1 cellular context compared by ENCODE assay signal in the genomic region with DNA sequence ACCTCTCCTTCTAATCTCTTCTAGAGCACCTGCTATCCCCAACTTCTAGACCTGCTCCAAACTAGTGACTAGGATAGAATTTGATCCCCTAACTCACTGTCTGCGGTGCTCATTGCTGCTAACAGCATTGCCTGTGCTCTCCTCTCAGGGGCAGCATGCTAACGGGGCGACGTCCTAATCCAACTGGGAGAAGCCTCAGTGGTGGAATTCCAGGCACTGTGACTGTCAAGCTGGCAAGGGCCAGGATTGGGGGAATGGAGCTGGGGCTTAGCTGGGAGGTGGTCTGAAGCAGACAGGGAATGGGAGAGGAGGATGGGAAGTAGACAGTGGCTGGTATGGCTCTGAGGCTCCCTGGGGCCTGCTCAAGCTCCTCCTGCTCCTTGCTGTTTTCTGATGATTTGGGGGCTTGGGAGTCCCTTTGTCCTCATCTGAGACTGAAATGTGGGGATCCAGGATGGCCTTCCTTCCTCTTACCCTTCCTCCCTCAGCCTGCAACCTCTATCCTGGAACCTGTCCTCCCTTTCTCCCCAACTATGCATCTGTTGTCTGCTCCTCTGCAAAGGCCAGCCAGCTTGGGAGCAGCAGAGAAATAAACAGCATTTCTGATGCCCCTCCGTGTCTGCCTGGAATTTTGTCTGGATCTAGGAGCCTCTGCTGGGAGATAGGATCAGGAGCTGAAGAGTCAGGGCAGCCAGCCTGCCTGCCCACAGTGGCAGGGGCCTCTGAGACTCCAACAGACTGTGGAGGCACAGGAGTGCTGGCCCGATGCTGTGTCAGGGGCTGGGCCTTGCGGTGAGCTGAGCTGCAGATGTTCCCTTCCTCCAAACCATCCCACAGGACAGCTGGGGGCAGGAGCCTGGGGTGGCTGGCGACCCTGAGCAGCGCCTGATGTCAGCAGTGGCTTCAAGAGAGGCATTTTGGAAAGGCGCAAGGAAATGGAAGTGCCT.
TF ChIP-seq lines count a peak whose summit lies in the region.

No MANE protein-coding gene starts in this region.

TF ChIP-seq in GM23338, 12 proteins besides CTCF, POLR2A, EP300 and RAD21:
- TF ChIP-seq, protein P1, sequence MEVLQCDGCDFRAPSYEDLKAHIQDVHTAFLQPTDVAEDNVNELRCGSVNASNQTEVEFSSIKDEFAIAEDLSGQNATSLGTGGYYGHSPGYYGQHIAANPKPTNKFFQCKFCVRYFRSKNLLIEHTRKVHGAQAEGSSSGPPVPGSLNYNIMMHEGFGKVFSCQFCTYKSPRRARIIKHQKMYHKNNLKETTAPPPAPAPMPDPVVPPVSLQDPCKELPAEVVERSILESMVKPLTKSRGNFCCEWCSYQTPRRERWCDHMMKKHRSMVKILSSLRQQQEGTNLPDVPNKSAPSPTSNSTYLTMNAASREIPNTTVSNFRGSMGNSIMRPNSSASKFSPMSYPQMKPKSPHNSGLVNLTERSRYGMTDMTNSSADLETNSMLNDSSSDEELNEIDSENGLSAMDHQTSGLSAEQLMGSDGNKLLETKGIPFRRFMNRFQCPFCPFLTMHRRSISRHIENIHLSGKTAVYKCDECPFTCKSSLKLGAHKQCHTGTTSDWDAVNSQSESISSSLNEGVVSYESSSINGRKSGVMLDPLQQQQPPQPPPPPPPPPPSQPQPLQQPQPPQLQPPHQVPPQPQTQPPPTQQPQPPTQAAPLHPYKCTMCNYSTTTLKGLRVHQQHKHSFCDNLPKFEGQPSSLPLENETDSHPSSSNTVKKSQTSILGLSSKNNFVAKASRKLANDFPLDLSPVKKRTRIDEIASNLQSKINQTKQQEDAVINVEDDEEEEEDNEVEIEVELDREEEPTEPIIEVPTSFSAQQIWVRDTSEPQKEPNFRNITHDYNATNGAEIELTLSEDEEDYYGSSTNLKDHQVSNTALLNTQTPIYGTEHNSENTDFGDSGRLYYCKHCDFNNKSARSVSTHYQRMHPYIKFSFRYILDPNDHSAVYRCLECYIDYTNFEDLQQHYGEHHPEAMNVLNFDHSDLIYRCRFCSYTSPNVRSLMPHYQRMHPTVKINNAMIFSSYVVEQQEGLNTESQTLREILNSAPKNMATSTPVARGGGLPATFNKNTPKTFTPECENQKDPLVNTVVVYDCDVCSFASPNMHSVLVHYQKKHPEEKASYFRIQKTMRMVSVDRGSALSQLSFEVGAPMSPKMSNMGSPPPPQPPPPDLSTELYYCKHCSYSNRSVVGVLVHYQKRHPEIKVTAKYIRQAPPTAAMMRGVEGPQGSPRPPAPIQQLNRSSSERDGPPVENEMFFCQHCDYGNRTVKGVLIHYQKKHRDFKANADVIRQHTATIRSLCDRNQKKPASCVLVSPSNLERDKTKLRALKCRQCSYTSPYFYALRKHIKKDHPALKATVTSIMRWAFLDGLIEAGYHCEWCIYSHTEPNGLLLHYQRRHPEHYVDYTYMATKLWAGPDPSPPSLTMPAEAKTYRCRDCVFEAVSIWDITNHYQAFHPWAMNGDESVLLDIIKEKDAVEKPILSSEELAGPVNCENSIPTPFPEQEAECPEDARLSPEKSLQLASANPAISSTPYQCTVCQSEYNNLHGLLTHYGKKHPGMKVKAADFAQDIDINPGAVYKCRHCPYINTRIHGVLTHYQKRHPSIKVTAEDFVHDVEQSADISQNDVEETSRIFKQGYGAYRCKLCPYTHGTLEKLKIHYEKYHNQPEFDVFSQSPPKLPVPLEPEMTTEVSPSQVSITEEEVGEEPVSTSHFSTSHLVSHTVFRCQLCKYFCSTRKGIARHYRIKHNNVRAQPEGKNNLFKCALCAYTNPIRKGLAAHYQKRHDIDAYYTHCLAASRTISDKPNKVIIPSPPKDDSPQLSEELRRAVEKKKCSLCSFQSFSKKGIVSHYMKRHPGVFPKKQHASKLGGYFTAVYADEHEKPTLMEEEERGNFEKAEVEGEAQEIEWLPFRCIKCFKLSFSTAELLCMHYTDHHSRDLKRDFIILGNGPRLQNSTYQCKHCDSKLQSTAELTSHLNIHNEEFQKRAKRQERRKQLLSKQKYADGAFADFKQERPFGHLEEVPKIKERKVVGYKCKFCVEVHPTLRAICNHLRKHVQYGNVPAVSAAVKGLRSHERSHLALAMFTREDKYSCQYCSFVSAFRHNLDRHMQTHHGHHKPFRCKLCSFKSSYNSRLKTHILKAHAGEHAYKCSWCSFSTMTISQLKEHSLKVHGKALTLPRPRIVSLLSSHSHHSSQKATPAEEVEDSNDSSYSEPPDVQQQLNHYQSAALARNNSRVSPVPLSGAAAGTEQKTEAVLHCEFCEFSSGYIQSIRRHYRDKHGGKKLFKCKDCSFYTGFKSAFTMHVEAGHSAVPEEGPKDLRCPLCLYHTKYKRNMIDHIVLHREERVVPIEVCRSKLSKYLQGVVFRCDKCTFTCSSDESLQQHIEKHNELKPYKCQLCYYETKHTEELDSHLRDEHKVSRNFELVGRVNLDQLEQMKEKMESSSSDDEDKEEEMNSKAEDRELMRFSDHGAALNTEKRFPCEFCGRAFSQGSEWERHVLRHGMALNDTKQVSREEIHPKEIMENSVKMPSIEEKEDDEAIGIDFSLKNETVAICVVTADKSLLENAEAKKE (CRISPR knock-in tag; IDR thresholded peaks at IDR 0.05) = no peak
- TF ChIP-seq ZNF114 (CRISPR knock-in tag; IDR thresholded peaks at IDR 0.05) (no peak), ZNF331 (CRISPR knock-in tag; IDR thresholded peaks at IDR 0.05; ENCODE audit: low read depth) (no peak), JUNB (IDR thresholded peaks at IDR 0.05; ENCODE audit: unreplicated experiment) (no peak), EZH2 (IDR thresholded peaks at IDR 0.05; ENCODE audit: low read depth, unreplicated experiment) (no peak), EZH2phosphoT487 (IDR thresholded peaks at IDR 0.05; ENCODE audit: unreplicated experiment) (no peak)
- TF ChIP-seq, protein P2, sequence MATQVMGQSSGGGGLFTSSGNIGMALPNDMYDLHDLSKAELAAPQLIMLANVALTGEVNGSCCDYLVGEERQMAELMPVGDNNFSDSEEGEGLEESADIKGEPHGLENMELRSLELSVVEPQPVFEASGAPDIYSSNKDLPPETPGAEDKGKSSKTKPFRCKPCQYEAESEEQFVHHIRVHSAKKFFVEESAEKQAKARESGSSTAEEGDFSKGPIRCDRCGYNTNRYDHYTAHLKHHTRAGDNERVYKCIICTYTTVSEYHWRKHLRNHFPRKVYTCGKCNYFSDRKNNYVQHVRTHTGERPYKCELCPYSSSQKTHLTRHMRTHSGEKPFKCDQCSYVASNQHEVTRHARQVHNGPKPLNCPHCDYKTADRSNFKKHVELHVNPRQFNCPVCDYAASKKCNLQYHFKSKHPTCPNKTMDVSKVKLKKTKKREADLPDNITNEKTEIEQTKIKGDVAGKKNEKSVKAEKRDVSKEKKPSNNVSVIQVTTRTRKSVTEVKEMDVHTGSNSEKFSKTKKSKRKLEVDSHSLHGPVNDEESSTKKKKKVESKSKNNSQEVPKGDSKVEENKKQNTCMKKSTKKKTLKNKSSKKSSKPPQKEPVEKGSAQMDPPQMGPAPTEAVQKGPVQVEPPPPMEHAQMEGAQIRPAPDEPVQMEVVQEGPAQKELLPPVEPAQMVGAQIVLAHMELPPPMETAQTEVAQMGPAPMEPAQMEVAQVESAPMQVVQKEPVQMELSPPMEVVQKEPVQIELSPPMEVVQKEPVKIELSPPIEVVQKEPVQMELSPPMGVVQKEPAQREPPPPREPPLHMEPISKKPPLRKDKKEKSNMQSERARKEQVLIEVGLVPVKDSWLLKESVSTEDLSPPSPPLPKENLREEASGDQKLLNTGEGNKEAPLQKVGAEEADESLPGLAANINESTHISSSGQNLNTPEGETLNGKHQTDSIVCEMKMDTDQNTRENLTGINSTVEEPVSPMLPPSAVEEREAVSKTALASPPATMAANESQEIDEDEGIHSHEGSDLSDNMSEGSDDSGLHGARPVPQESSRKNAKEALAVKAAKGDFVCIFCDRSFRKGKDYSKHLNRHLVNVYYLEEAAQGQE (IDR thresholded peaks at IDR 0.05; ENCODE audit: unreplicated experiment) = no peak
